ENCODE assay signal across 7 cellular contexts in the genomic region with DNA sequence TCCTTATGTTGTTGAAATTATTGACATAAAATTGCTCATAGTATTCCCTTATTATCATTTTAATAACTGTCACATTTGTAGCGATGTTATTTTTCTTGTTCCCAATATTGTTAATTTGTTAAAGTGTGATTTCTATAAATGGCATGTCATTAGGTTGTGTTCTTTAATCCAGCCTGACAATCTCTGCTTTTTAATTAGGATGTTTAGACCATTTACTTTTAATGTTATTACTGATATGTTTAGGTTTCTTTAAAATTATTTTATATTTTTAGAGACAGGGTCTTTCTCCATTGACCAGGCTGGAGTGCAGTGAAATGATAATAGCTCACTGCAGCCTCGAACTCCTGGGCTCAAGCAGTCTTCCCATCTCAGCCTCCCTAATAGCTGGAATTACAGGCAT.
"Had no signal": no experiment of that assay in that cellular context is flagged by ENCODE, and none has a peak within 500 bp of the region (broad histone marks: within the 10 kb centered on the region; RNA-seq: fewer than 3 reads in every experiment).

No MANE protein-coding gene starts in this region.

- DNase-seq: IMR-90, KBM-7, KG1 had no signal

- H3K4me3 Mint-ChIP-seq: IgD-negative memory B cell had no signal

- H3K4me1 Mint-ChIP-seq: IgD-negative memory B cell had no signal

- FAIRE-seq: HepG2, HTR-8/SVneo had no signal

- H3K27me3 Mint-ChIP-seq: IgD-negative memory B cell had no signal

- H3K27ac Mint-ChIP-seq: IgD-negative memory B cell had no signal

- ATAC-seq: HepG2 had no signal

- H3K27ac ChIP-seq: HL-60 had no signal
